ENCODE assay signal across 10 cellular contexts in the genomic region with DNA sequence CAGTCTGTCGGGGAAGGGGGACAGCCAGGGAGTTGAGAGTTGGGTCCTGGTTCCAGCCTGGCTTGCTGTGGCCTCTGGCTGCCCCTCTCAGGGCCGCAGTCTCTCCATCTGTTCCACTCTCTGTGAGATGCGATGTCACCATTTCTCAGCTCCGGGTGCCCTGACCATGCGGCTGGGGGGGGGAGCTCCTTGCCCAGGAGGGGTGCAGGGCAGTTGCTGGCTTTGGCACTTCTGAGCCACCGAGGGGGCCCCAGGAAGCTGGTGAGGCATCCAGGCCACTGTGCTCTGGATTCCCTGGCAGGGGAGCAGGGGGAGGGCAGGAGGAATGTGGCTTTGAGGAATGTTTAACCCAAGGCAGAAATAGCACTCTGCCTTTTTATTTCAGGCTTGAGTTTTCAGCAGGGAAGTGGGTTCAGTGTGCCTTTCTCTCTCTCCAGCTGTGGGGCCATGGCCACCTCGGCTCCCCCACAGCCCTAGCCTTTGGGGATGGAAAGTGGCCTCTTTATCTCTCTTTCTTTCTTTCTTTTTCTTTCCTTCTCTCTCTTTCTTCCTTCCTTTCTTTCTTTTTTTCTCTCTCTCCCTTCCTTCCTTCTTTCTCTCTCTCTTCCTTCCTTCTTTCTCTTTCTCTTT. TPM values are rescaled to one million over a fixed set of nuclear protein-coding genes. Genes with fewer than 3 reads are reported as not detected.
DNase-seq lines count a peak whose midpoint lies in the region; ATAC-seq and TF ChIP-seq lines count a peak whose summit lies in the region.
"Had no signal": no experiment of that assay in that cellular context is flagged by ENCODE, and none has a peak within 500 bp of the region (broad histone marks: within the 10 kb centered on the region; RNA-seq: fewer than 3 reads in every experiment).

No MANE protein-coding gene starts in this region.

- H3K36me3 Mint-ChIP-seq in activated T-helper 2 cell treated with anti-CD3 and anti-CD28 coated beads, Interferon-gamma antibody, Interleukin-2, Interleukin-4, amounts not matched to agents 10 μg/mL and 5 μg/mL and 100 μg/mL, durations not matched to agents 14 hours and 24 hours and 36 hours (ENCODE audit: low read depth), result no peaks in the 10 kb centered on the region

- no peak overlapping the region for H3K27ac ChIP-seq in foreskin keratinocyte
- H3K27ac ChIP-seq: right lobe of liver had no signal

- H3K27me3 Mint-ChIP-seq in activated T-helper 2 cell treated with anti-CD3 and anti-CD28 coated beads, Interferon-gamma antibody, Interleukin-2, Interleukin-4, amounts not matched to agents 10 μg/mL and 5 μg/mL and 100 μg/mL, durations not matched to agents 14 hours and 24 hours and 36 hours (ENCODE audit: low read depth), result no peaks in the 10 kb centered on the region

- TF ChIP-seq CTCF in foreskin keratinocyte (conservative IDR thresholded peaks at IDR 0.05), result no peak

- no peaks in the 10 kb centered on the region for H3K4me1 ChIP-seq in foreskin keratinocyte
- H3K4me1 ChIP-seq: right lobe of liver had no signal

- peak; percentile 72 for DNase-seq in G401 (ENCODE audit: low spot score)
- peak; percentile 55 for DNase-seq in SW480 (ENCODE audit: low spot score)
- peak in 1 of 2 donors; percentile 51 for DNase-seq in foreskin keratinocyte
- peak; percentile 85 for DNase-seq in renal cortical epithelial cell (ENCODE audit: low read depth)
- DNase-seq in putamen (ENCODE audit: low spot score), result no peak
- DNase-seq in middle frontal gyrus (ENCODE audit: extremely low spot score, low spot score), result no peak
- DNase-seq in SHP77 (lab: John Stamatoyannopoulos, UW), result no peak
- no peak for DNase-seq in activated T-helper 2 cell treated with anti-CD3 and anti-CD28 coated beads, Interferon-gamma antibody, Interleukin-2, Interleukin-4, amounts not matched to agents 10 μg/mL and 5 μg/mL and 100 μg/mL, durations not matched to agents 14 hours and 24 hours and 36 hours (ENCODE audit: low spot score)
- DNase-seq: right lobe of liver had no signal

- intact Hi-C loops in activated T-helper 2 cell treated with anti-CD3 and anti-CD28 coated beads, Interferon-gamma antibody, Interleukin-2, Interleukin-4, amounts not matched to agents 10 μg/mL and 5 μg/mL and 100 μg/mL, durations not matched to agents 14 hours and 24 hours and 36 hours (cut with micrococcal nuclease), result no loop called here

- ATAC-seq in foreskin keratinocyte, result peak; percentile 23
- ATAC-seq: GM12878 had no signal

- no peaks in the 10 kb centered on the region for H3K9me3 Mint-ChIP-seq in activated T-helper 2 cell treated with anti-CD3 and anti-CD28 coated beads, Interferon-gamma antibody, Interleukin-2, Interleukin-4, amounts not matched to agents 10 μg/mL and 5 μg/mL and 100 μg/mL, durations not matched to agents 14 hours and 24 hours and 36 hours

- H3K4me3 Mint-ChIP-seq in activated T-helper 2 cell treated with anti-CD3 and anti-CD28 coated beads, Interferon-gamma antibody, Interleukin-2, Interleukin-4, amounts not matched to agents 10 μg/mL and 5 μg/mL and 100 μg/mL, durations not matched to agents 14 hours and 24 hours and 36 hours (ENCODE audit: low read depth), result no peak overlapping the region

- no peaks in the 10 kb centered on the region for H3K4me1 Mint-ChIP-seq in activated T-helper 2 cell treated with anti-CD3 and anti-CD28 coated beads, Interferon-gamma antibody, Interleukin-2, Interleukin-4, amounts not matched to agents 10 μg/mL and 5 μg/mL and 100 μg/mL, durations not matched to agents 14 hours and 24 hours and 36 hours (ENCODE audit: low read depth)

- no peak overlapping the region for H3K27ac Mint-ChIP-seq in activated T-helper 2 cell treated with anti-CD3 and anti-CD28 coated beads, Interferon-gamma antibody, Interleukin-2, Interleukin-4, amounts not matched to agents 10 μg/mL and 5 μg/mL and 100 μg/mL, durations not matched to agents 14 hours and 24 hours and 36 hours

- in situ Hi-C loops in G401 (cut with HindIII; ENCODE audit: low sequenced_read_pairs), result no loop called here

- H3K27me3 ChIP-seq in foreskin keratinocyte, result no peaks in the 10 kb centered on the region
- H3K27me3 ChIP-seq: right lobe of liver had no signal

RNA-seq across cellular contexts. Expression of a gene that starts 11.0 kb away (rescaled TPM):
- total RNA-seq in G401 (2014; rRNA removed; shearing (Covaris generic)), result 36.4 and 44.9 TPM in 2 replicates
- total RNA-seq in foreskin keratinocyte, result 44.0 and 44.7 TPM in 2 replicates
- 36.2 and 39.1 TPM in 2 replicates for polyA plus RNA-seq in foreskin keratinocyte
- total RNA-seq in renal cortical epithelial cell, result 58.7 and 69.8 TPM in 2 replicates
- total RNA-seq in activated T-helper 2 cell treated with anti-CD3 and anti-CD28 coated beads, Interferon-gamma antibody, Interleukin-2, Interleukin-4, amounts not matched to agents 10 μg/mL and 5 μg/mL and 100 μg/mL, durations not matched to agents 14 hours and 24 hours and 36 hours, result 23.5 and 27.9 TPM in 2 replicates

Comparison
In these comparisons a context has a peak if more than half of its experiments do, and no peak if none do; other contexts are left out.
1. DNase-seq: peak in G401 (single experiment), SW480 (single experiment) and renal cortical epithelial cell (single experiment); none in putamen (single experiment), middle frontal gyrus (single experiment), SHP77 (0 of 2) and activated T-helper 2 cell treated with anti-CD3 and anti-CD28 coated beads, Interferon-gamma antibody, Interleukin-2, Interleukin-4, amounts not matched to agents 10 μg/mL and 5 μg/mL and 100 μg/mL, durations not matched to agents 14 hours and 24 hours and 36 hours (single experiment).